In genomic region chr20:25057234-25058050, GRCh38 we compare ENCODE assay signal across 1 cellular context.
A peak's percentile ranks its signal among the peaks of the same experiment; 100 is the strongest.
TF ChIP-seq lines count a peak whose summit lies in the region.

No MANE protein-coding gene starts in this region.

TF ChIP-seq in GM12878, 131 proteins besides CTCF, POLR2A, EP300 and RAD21 (continues in another document):
- TF ChIP-seq, protein P1, sequence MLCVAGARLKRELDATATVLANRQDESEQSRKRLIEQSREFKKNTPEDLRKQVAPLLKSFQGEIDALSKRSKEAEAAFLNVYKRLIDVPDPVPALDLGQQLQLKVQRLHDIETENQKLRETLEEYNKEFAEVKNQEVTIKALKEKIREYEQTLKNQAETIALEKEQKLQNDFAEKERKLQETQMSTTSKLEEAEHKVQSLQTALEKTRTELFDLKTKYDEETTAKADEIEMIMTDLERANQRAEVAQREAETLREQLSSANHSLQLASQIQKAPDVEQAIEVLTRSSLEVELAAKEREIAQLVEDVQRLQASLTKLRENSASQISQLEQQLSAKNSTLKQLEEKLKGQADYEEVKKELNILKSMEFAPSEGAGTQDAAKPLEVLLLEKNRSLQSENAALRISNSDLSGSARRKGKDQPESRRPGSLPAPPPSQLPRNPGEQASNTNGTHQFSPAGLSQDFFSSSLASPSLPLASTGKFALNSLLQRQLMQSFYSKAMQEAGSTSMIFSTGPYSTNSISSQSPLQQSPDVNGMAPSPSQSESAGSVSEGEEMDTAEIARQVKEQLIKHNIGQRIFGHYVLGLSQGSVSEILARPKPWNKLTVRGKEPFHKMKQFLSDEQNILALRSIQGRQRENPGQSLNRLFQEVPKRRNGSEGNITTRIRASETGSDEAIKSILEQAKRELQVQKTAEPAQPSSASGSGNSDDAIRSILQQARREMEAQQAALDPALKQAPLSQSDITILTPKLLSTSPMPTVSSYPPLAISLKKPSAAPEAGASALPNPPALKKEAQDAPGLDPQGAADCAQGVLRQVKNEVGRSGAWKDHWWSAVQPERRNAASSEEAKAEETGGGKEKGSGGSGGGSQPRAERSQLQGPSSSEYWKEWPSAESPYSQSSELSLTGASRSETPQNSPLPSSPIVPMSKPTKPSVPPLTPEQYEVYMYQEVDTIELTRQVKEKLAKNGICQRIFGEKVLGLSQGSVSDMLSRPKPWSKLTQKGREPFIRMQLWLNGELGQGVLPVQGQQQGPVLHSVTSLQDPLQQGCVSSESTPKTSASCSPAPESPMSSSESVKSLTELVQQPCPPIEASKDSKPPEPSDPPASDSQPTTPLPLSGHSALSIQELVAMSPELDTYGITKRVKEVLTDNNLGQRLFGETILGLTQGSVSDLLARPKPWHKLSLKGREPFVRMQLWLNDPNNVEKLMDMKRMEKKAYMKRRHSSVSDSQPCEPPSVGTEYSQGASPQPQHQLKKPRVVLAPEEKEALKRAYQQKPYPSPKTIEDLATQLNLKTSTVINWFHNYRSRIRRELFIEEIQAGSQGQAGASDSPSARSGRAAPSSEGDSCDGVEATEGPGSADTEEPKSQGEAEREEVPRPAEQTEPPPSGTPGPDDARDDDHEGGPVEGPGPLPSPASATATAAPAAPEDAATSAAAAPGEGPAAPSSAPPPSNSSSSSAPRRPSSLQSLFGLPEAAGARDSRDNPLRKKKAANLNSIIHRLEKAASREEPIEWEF (IDR thresholded peaks at IDR 0.05; ENCODE audit: insufficient replicate concordance, low read depth, low read length), result no peak
- peak; percentile 32; the same call in 1 of the 2 replicates for TF ChIP-seq PAX5 (IDR thresholded peaks at IDR 0.05; ENCODE audit: borderline replicate concordance, low read depth, low read length)
- TF ChIP-seq ZSCAN29 (IDR thresholded peaks at IDR 0.05), result no peak
- TF ChIP-seq, protein P2, sequence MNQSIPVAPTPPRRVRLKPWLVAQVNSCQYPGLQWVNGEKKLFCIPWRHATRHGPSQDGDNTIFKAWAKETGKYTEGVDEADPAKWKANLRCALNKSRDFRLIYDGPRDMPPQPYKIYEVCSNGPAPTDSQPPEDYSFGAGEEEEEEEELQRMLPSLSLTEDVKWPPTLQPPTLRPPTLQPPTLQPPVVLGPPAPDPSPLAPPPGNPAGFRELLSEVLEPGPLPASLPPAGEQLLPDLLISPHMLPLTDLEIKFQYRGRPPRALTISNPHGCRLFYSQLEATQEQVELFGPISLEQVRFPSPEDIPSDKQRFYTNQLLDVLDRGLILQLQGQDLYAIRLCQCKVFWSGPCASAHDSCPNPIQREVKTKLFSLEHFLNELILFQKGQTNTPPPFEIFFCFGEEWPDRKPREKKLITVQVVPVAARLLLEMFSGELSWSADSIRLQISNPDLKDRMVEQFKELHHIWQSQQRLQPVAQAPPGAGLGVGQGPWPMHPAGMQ (IDR thresholded peaks at IDR 0.05; ENCODE audit: borderline replicate concordance), result peak; percentile 80
- no peak; the same call in 1 of the 2 replicates for TF ChIP-seq SMARCA5 (IDR thresholded peaks at IDR 0.05)
- peak; percentile 81; the same call in 1 of the 2 replicates for TF ChIP-seq NFXL1 (IDR thresholded peaks at IDR 0.05; ENCODE audit: borderline replicate concordance)
- no peak for TF ChIP-seq YBX1 (IDR thresholded peaks at IDR 0.05)
- TF ChIP-seq FOXM1 (IDR thresholded peaks at IDR 0.05; ENCODE audit: low read depth, low read length), result no peak
- TF ChIP-seq ZNF274 (IDR thresholded peaks at IDR 0.05; ENCODE audit: insufficient read depth, insufficient read length), result no peak
- no peak for TF ChIP-seq REST (IDR thresholded peaks at IDR 0.05; ENCODE audit: low read depth, low read length)
- no peak for TF ChIP-seq SREBF1 (IDR thresholded peaks at IDR 0.05; ENCODE audit: low read length)
- TF ChIP-seq ATF7 (IDR thresholded peaks at IDR 0.05; ENCODE audit: low read depth), result no peak
- TF ChIP-seq, protein P3, sequence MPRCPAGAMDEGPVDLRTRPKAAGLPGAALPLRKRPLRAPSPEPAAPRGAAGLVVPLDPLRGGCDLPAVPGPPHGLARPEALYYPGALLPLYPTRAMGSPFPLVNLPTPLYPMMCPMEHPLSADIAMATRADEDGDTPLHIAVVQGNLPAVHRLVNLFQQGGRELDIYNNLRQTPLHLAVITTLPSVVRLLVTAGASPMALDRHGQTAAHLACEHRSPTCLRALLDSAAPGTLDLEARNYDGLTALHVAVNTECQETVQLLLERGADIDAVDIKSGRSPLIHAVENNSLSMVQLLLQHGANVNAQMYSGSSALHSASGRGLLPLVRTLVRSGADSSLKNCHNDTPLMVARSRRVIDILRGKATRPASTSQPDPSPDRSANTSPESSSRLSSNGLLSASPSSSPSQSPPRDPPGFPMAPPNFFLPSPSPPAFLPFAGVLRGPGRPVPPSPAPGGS (IDR thresholded peaks at IDR 0.05; ENCODE audit: borderline replicate concordance, insufficient read depth, low read depth, low read length, poor library complexity, severe bottlenecking), result no peak
- no peak for TF ChIP-seq PKNOX1 (IDR thresholded peaks at IDR 0.05)
- TF ChIP-seq, protein P4, sequence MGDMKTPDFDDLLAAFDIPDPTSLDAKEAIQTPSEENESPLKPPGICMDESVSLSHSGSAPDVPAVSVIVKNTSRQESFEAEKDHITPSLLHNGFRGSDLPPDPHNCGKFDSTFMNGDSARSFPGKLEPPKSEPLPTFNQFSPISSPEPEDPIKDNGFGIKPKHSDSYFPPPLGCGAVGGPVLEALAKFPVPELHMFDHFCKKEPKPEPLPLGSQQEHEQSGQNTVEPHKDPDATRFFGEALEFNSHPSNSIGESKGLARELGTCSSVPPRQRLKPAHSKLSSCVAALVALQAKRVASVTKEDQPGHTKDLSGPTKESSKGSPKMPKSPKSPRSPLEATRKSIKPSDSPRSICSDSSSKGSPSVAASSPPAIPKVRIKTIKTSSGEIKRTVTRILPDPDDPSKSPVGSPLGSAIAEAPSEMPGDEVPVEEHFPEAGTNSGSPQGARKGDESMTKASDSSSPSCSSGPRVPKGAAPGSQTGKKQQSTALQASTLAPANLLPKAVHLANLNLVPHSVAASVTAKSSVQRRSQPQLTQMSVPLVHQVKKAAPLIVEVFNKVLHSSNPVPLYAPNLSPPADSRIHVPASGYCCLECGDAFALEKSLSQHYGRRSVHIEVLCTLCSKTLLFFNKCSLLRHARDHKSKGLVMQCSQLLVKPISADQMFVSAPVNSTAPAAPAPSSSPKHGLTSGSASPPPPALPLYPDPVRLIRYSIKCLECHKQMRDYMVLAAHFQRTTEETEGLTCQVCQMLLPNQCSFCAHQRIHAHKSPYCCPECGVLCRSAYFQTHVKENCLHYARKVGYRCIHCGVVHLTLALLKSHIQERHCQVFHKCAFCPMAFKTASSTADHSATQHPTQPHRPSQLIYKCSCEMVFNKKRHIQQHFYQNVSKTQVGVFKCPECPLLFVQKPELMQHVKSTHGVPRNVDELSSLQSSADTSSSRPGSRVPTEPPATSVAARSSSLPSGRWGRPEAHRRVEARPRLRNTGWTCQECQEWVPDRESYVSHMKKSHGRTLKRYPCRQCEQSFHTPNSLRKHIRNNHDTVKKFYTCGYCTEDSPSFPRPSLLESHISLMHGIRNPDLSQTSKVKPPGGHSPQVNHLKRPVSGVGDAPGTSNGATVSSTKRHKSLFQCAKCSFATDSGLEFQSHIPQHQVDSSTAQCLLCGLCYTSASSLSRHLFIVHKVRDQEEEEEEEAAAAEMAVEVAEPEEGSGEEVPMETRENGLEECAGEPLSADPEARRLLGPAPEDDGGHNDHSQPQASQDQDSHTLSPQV (IDR thresholded peaks at IDR 0.05), result no peak
- peak; percentile 58 for TF ChIP-seq LARP7 (IDR thresholded peaks at IDR 0.05)
- no peak for TF ChIP-seq TCF12 (IDR thresholded peaks at IDR 0.05; ENCODE audit: low read depth, low read length)
- TF ChIP-seq POLR2AphosphoS5 (IDR thresholded peaks at IDR 0.05; ENCODE audit: low read length), result peak; percentile 47; the same call in 1 of the 2 replicates
- TF ChIP-seq IKZF1 (conservative IDR thresholded peaks at IDR 0.05), result peak; percentile 94
- TF ChIP-seq, protein P5, sequence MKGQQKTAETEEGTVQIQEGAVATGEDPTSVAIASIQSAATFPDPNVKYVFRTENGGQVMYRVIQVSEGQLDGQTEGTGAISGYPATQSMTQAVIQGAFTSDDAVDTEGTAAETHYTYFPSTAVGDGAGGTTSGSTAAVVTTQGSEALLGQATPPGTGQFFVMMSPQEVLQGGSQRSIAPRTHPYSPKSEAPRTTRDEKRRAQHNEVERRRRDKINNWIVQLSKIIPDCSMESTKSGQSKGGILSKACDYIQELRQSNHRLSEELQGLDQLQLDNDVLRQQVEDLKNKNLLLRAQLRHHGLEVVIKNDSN (IDR thresholded peaks at IDR 0.05; ENCODE audit: borderline replicate concordance, extremely low read length, insufficient read depth, low read depth, low read length), result no peak
- no peak for TF ChIP-seq BRCA1 (IDR thresholded peaks at IDR 0.05; ENCODE audit: low read depth, low read length)
- TF ChIP-seq SREBF2 (IDR thresholded peaks at IDR 0.05; ENCODE audit: low read length), result no peak
- no peak for TF ChIP-seq CHD4 (IDR thresholded peaks at IDR 0.05)
- peak; percentile 48 for TF ChIP-seq BACH1 (IDR thresholded peaks at IDR 0.05; ENCODE audit: borderline replicate concordance)
- TF ChIP-seq E2F4 (IDR thresholded peaks at IDR 0.05; ENCODE audit: low read depth, low read length), result no peak
- no peak; the same call in 1 of the 2 replicates for TF ChIP-seq NFIC (IDR thresholded peaks at IDR 0.05; ENCODE audit: low read depth, low read length)
- TF ChIP-seq JUNB (IDR thresholded peaks at IDR 0.05), result no peak
- no peak for TF ChIP-seq YY1 (IDR thresholded peaks at IDR 0.05; ENCODE audit: low read depth, low read length)
- no peak for TF ChIP-seq ZNF687 (IDR thresholded peaks at IDR 0.05)
- peak; percentile 50 for TF ChIP-seq ZNF217 (IDR thresholded peaks at IDR 0.05)
- TF ChIP-seq PML (IDR thresholded peaks at IDR 0.05; ENCODE audit: low read length), result no peak
- TF ChIP-seq SP1 (IDR thresholded peaks at IDR 0.05; ENCODE audit: low read depth, low read length), result no peak
- 0 out of 2 replicates have a peak, but pooled peaks have one; percentile 31 for TF ChIP-seq SIN3A (IDR thresholded peaks at IDR 0.05; ENCODE audit: low read depth, low read length)
- TF ChIP-seq SMAD1 (IDR thresholded peaks at IDR 0.05; ENCODE audit: low read depth, partially characterized antibody), result no peak
- no peak for TF ChIP-seq CBX3 (IDR thresholded peaks at IDR 0.05; ENCODE audit: borderline replicate concordance, low read depth)
- TF ChIP-seq TBL1XR1 (IDR thresholded peaks at IDR 0.05; ENCODE audit: low read depth, low read length), result 0 out of 2 replicates have a peak, but pooled peaks have one; percentile 25
